Comparison of ENCODE assay signal across 8 cellular contexts in the genomic region with DNA sequence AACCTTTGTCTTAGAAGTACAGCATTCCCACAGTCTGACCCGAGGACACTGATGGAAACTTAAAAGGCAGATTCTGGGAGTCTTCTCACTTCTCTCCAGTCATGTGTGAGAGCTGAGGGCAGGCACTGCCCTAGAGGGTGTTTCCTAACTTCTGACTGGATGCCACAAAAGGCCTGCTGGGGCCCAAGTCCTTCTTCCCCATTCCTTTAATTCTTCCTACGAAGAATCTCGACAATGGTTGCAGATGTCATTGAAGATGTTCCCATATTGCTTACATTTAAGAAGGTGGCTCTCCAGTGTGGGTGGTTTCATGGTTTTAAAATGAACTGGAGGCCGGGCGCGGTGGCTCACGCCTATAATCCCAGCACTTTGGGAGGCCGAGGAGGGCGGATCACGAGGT.
"Had no signal": no experiment of that assay in that cellular context is flagged by ENCODE, and none has a peak within 500 bp of the region (broad histone marks: within the 10 kb centered on the region; RNA-seq: fewer than 3 reads in every experiment).

No MANE protein-coding gene starts in this region.

- DNase-seq: GM23248, GOT3, H7, HFFc6, IMR-90 had no signal

- H3K9ac ChIP-seq: GM23248 had no signal

- H3K4me3 Mint-ChIP-seq: HFFc6 had no signal

- H3K27ac Mint-ChIP-seq: HFFc6 had no signal

- H2AFZ ChIP-seq: GM23248 had no signal

- H3K4me1 ChIP-seq: HAP-1 had no signal

- H3K27ac ChIP-seq: GM23248 had no signal

- ATAC-seq: HCT116, K562 had no signal

- H3K4me3 ChIP-seq: GM23248, HAP-1, K562 had no signal
